In genomic region chr11:85977751-85978160, GRCh38 we compare ENCODE assay signal across 20 cellular contexts.
A peak's percentile ranks its signal among the peaks of the same experiment; 100 is the strongest.
DNase-seq lines count a peak whose midpoint lies in the region; ATAC-seq, FAIRE-seq and TF ChIP-seq lines count a peak whose summit lies in the region.
"Had no signal": no experiment of that assay in that cellular context is flagged by ENCODE, and none has a peak within 500 bp of the region (broad histone marks: within the 10 kb centered on the region; RNA-seq: fewer than 3 reads in every experiment).

No MANE protein-coding gene starts in this region.

- DNase-seq in HepG2 (ENCODE audit: low spot score) (no peak), right lobe of liver (no peak), fibroblast of gingiva (ENCODE audit: low read depth) (peak; percentile 25), middle frontal gyrus (ENCODE audit: extremely low spot score, low spot score) (peak; percentile 31), vagina (ENCODE audit: extremely low spot score in 2 of 2) (no peak), NCI-H1694 treated with DMSO at 0.1 percent for 48 hours (lab: John Stamatoyannopoulos, UW) (no peak), osteoblast (ENCODE audit: insufficient read length, low spot score, missing footprints) (no peak), NCI-H446 (lab: John Stamatoyannopoulos, UW) (no peak)
- DNase-seq: activated CD8-positive, alpha-beta T cell treated with anti-CD3 and anti-CD28 coated beads, Interleukin-2, amount 10 ng/mL, durations not matched to agents 7 days and 5 days; activated naive CD8-positive, alpha-beta T cell treated with anti-CD3 and anti-CD28 coated beads, Interleukin-2, amount 50 U/mL, for 24 hours; activated T-cell treated with anti-CD3 and anti-CD28 coated beads, Interleukin-2, amount 50 U/mL, for 72 hours; CD8-positive, alpha-beta memory T cell; DMS79 treated with DMSO at 0.1 percent for 48 hours; lower lobe of right lung; MG63; naive thymus-derived CD4-positive, alpha-beta T cell; NCI-H1694; stimulated activated naive CD8-positive, alpha-beta T cell treated with anti-CD3 and anti-CD28 coated beads, Interleukin-15, Interleukin-2, amounts not matched to agents 100 U/mL and 50 U/mL, for 24 hours had no signal

- intact Hi-C loops in HepG2 (cut with micrococcal nuclease; ENCODE audit: unreplicated experiment) (no loop called here), right lobe of liver (cut with DNase I) (no loop called here), vagina (cut with DNase I) (no loop called here)

- H3K36me3 ChIP-seq in HepG2 (replicated peaks in 1 of 2; ENCODE audit: control insufficient read depth in 1 of 2, insufficient read depth in 2 of 2, low read length in 2 of 2) (peaks cover 5 to 60% of the 10 kb centered on the region in 2 experiments), right lobe of liver (peaks cover 0 to 66% (median 25%) of the 10 kb centered on the region in 4 donors), vagina (peaks cover 0 to 46% of the 10 kb centered on the region in 2 donors), osteoblast (ENCODE audit: insufficient read depth, low read length) (peaks cover 78% of the 10 kb centered on the region)
- H3K36me3 ChIP-seq: prostate gland had no signal

- in situ Hi-C loops in HepG2 (cut with HindIII; ENCODE audit: extremely low pct_ligation_motif_present, low pct_unique_long_range_greater_than_20kb) = no loop called here

- no peak overlapping the region for H3K9ac ChIP-seq in HepG2 (ENCODE audit: insufficient read depth, low read depth, low read length)

- H3K27ac ChIP-seq in HepG2 (ENCODE audit: extremely low read length, insufficient read depth, low read length) (no peak overlapping the region), right lobe of liver (no peak overlapping the region), vagina (peak overlapping the region; percentile 15), osteoblast (ENCODE audit: low read depth, low read length) (no peak overlapping the region)
- H3K27ac ChIP-seq: lower lobe of right lung, prostate gland had no signal

- BruUV-seq in HepG2 (replicated peaks; lab: Mats Ljungman, UMichigan) = no TSS peak

- H3K4me1 ChIP-seq in HepG2 (ENCODE audit: insufficient read depth, low read length) (no peaks in the 10 kb centered on the region), right lobe of liver (no peaks in the 10 kb centered on the region), vagina (no peaks in the 10 kb centered on the region), osteoblast (ENCODE audit: insufficient read depth, low read length) (no peaks in the 10 kb centered on the region)
- H3K4me1 ChIP-seq: prostate gland had no signal

- no peak overlapping the region for H3K4me3 ChIP-seq in HepG2 (replicated peaks in 1 of 3; ENCODE audit: insufficient read depth in 1 of 3, low read depth in 2 of 3, low read length in 3 of 3)
- H3K4me3 ChIP-seq in right lobe of liver = no peak overlapping the region
- H3K4me3 ChIP-seq in vagina = no peak overlapping the region
- H3K4me3 ChIP-seq in osteoblast (ENCODE audit: insufficient read depth, low read length) = no peak overlapping the region
- H3K4me3 ChIP-seq: lower lobe of right lung, MG63, prostate gland had no signal

- H4K20me1 ChIP-seq in HepG2 (ENCODE audit: insufficient read depth, low read length) = no peaks in the 10 kb centered on the region
- peaks cover 15% of the 10 kb centered on the region for H4K20me1 ChIP-seq in osteoblast (ENCODE audit: insufficient read depth, low read length)

- POLR2A ChIA-PET in HepG2 (lab: Yijun Ruan, JAX) = no interaction called here

- TF ChIP-seq CTCF in HepG2 (CRISPR knock-in tag; IDR thresholded peaks at IDR 0.05) = no peak
- TF ChIP-seq CTCF in right lobe of liver (IDR thresholded peaks at IDR 0.05) = no peak
- TF ChIP-seq CTCF in vagina (IDR thresholded peaks at IDR 0.05) = no peak
- no peak for TF ChIP-seq CTCF in osteoblast (IDR thresholded peaks at IDR 0.05; ENCODE audit: extremely low read depth, low read depth, low read length)

- CTCF ChIA-PET in HepG2 (lab: Yijun Ruan, JAX; ENCODE audit: low intra/inter-chr PET ratio, low total read pairs) = no interaction called here

- H2AFZ ChIP-seq in HepG2 (ENCODE audit: low read length) = no peak overlapping the region
- no peak overlapping the region for H2AFZ ChIP-seq in osteoblast (ENCODE audit: low read length)

- no peaks in the 10 kb centered on the region for H3K9me3 ChIP-seq in HepG2 (ENCODE audit: low read length)
- no peaks in the 10 kb centered on the region for H3K9me3 ChIP-seq in right lobe of liver
- no peaks in the 10 kb centered on the region for H3K9me3 ChIP-seq in vagina
- no peaks in the 10 kb centered on the region for H3K9me3 ChIP-seq in osteoblast (ENCODE audit: low read depth, low read length)
- H3K9me3 ChIP-seq: lower lobe of right lung, MG63, prostate gland had no signal

- TF ChIP-seq POLR2A in HepG2 (IDR thresholded peaks at IDR 0.05; ENCODE audit: insufficient read depth in 1 of 2, low read depth in 2 of 2, low read length in 2 of 2) = no peak
- TF ChIP-seq POLR2A in right lobe of liver (IDR thresholded peaks at IDR 0.05) = no peak
- no peak for TF ChIP-seq POLR2A in vagina (IDR thresholded peaks at IDR 0.05)

- H3K79me2 ChIP-seq in HepG2 (ENCODE audit: insufficient read depth, low read length) (no peaks in the 10 kb centered on the region), osteoblast (ENCODE audit: insufficient read depth, low read length) (peaks cover 67% of the 10 kb centered on the region)

- WGBS in HepG2 (ENCODE audit: low lambda C conversion rate) = 96% methylated on average over 4 of the region's 4 CpGs
- 69% methylated on average over 4 of the region's 4 CpGs for WGBS in right lobe of liver (ENCODE audit: insufficient coverage, low coverage, low lambda C conversion rate, missing lambda C conversion rate)

- ATAC-seq in HepG2 (no peak), right lobe of liver (no peak)
- ATAC-seq: activated CD8-positive, alpha-beta T cell treated with anti-CD3 and anti-CD28 coated beads, Interleukin-2, amount 10 ng/mL, durations not matched to agents 7 days and 5 days; activated naive CD8-positive, alpha-beta T cell treated with anti-CD3 and anti-CD28 coated beads, Interleukin-2, amount 50 U/mL, for 24 hours; activated T-cell treated with anti-CD3 and anti-CD28 coated beads, Interleukin-2, amount 50 U/mL, for 72 hours; naive thymus-derived CD4-positive, alpha-beta T cell; stimulated activated naive CD8-positive, alpha-beta T cell treated with anti-CD3 and anti-CD28 coated beads, Interleukin-15, Interleukin-2, amounts not matched to agents 100 U/mL and 50 U/mL, for 24 hours had no signal

- no peak overlapping the region for H3K4me2 ChIP-seq in HepG2 (ENCODE audit: low read depth, low read length)
- no peak overlapping the region for H3K4me2 ChIP-seq in osteoblast (ENCODE audit: insufficient read depth, low read length)

- TF ChIP-seq EP300 in HepG2 (IDR thresholded peaks at IDR 0.05; ENCODE audit: low read depth in 2 of 2, low read length in 2 of 2) = no peak
- TF ChIP-seq EP300 in HepG2 (CRISPR knock-in tag; IDR thresholded peaks at IDR 0.05; ENCODE audit: borderline replicate concordance) = no peak

- TF ChIP-seq RAD21 in HepG2 (CRISPR knock-in tag; IDR thresholded peaks at IDR 0.05) = no peak

- no peak for FAIRE-seq in HepG2 (lab: Jason Lieb, UNC)
- FAIRE-seq: endometrium had no signal

- H3K27me3 ChIP-seq in HepG2 (ENCODE audit: control insufficient read depth in 1 of 2, insufficient read depth in 2 of 2, low read length in 2 of 2) (no peaks in the 10 kb centered on the region), right lobe of liver (no peaks in the 10 kb centered on the region), vagina (no peaks in the 10 kb centered on the region), osteoblast (ENCODE audit: insufficient read depth, low read length) (no peaks in the 10 kb centered on the region)
- H3K27me3 ChIP-seq: MG63 had no signal

TF ChIP-seq in HepG2, 621 proteins besides CTCF, POLR2A, EP300 and RAD21:
- TF ChIP-seq RBM22 (optimal IDR thresholded peaks at IDR 0.05; ENCODE audit: low read length) = peak; percentile 73
- no peak for TF ChIP-seq THAP11 (CRISPR knock-in tag; IDR thresholded peaks at IDR 0.05)
TF ChIP-seq in HepG2: peak in this region for 1.

Comparison
In these comparisons a context has a peak if more than half of its experiments do, and no peak if none do; other contexts are left out.
1. DNase-seq: peak in fibroblast of gingiva (single experiment) and middle frontal gyrus (single experiment); none in HepG2 (single experiment), right lobe of liver (0 of 3), vagina (0 of 2), NCI-H1694 treated with DMSO at 0.1 percent for 48 hours (single experiment), osteoblast (single experiment) and NCI-H446 (0 of 2).